In genomic region chr6:52519618-52520017, GRCh38 we compare ENCODE assay signal across 25 cellular contexts.
"Had no signal": no experiment of that assay in that cellular context is flagged by ENCODE, and none has a peak within 500 bp of the region (broad histone marks: within the 10 kb centered on the region; RNA-seq: fewer than 3 reads in every experiment).

No MANE protein-coding gene starts in this region.

- H3K4me3 Mint-ChIP-seq: activated naive CD8-positive, alpha-beta T cell; activated T-cell treated with anti-CD3 and anti-CD28 coated beads, Interleukin-2, amount 50 U/mL, for 24 hours; central memory CD8-positive, alpha-beta T cell; endodermal cell; natural killer cell had no signal

- H3K27ac Mint-ChIP-seq: activated naive CD8-positive, alpha-beta T cell; activated T-cell treated with anti-CD3 and anti-CD28 coated beads, Interleukin-2, amount 50 U/mL, for 24 hours; activated T-helper 2 cell treated with anti-CD3 and anti-CD28 coated beads, Interferon-gamma antibody, Interleukin-2, Interleukin-4, amounts not matched to agents 10 μg/mL and 5 μg/mL and 100 μg/mL, durations not matched to agents 14 hours and 24 hours and 36 hours; natural killer cell had no signal

- DNase-seq: activated CD8-positive, alpha-beta memory T cell treated with anti-CD3 and anti-CD28 coated beads for 24 hours; activated CD8-positive, alpha-beta memory T cell treated with anti-CD3 and anti-CD28 coated beads, Interleukin-2, amount 50 U/mL, for 4 hours; activated naive CD4-positive, alpha-beta T cell; activated T-cell treated with anti-CD3 and anti-CD28 coated beads, Interleukin-2, amount 50 U/mL, for 24 hours; adrenal gland; endodermal cell; foreskin melanocyte; hypothalamus; left ventricle myocardium superior; midbrain; natural killer cell; ovary; stimulated activated CD4-positive, alpha-beta T cell treated with anti-CD3 and anti-CD28 coated beads, Interleukin-4, amount 100 ng/mL, for 24 hours; stimulated activated naive CD8-positive, alpha-beta T cell treated with anti-CD3 and anti-CD28 coated beads, Interleukin-15, Interleukin-2, amounts not matched to agents 100 U/mL and 50 U/mL, for 24 hours; substantia nigra; T-helper 1 cell; thyroid gland had no signal

- H3K4me3 ChIP-seq: adrenal gland, coronary artery, ovary, prostate gland, thyroid gland had no signal

- H3K27me3 ChIP-seq: adrenal gland, ovary, thyroid gland had no signal

- H3K9me3 ChIP-seq: adrenal gland, ovary, prostate gland, thyroid gland had no signal

- FAIRE-seq: astrocyte, islet of Langerhans, TTC549 had no signal

- ATAC-seq: left ventricle myocardium superior; natural killer cell; stimulated activated naive CD8-positive, alpha-beta T cell treated with anti-CD3 and anti-CD28 coated beads, Interleukin-15, Interleukin-2, amounts not matched to agents 100 U/mL and 50 U/mL, for 24 hours had no signal

- H3K27me3 Mint-ChIP-seq: activated naive CD8-positive, alpha-beta T cell; activated T-cell treated with anti-CD3 and anti-CD28 coated beads, Interleukin-2, amount 50 U/mL, for 24 hours; central memory CD8-positive, alpha-beta T cell had no signal

- H3K36me3 ChIP-seq: adrenal gland, ovary, prostate gland had no signal

- H3K27ac ChIP-seq: adrenal gland, ovary, prostate gland, thyroid gland had no signal

- H3K9me3 Mint-ChIP-seq: activated T-cell treated with anti-CD3 and anti-CD28 coated beads, Interleukin-2, amount 50 U/mL, for 24 hours; activated T-helper 2 cell treated with anti-CD3 and anti-CD28 coated beads, Interferon-gamma antibody, Interleukin-2, Interleukin-4, amounts not matched to agents 10 μg/mL and 5 μg/mL and 100 μg/mL, durations not matched to agents 14 hours and 24 hours and 36 hours; central memory CD8-positive, alpha-beta T cell; endodermal cell; natural killer cell had no signal
